ENCODE assay signal across 1 cellular context in genomic region chr1:2636733-2637132, GRCh38.
A peak's percentile ranks its signal among the peaks of the same experiment; 100 is the strongest.
TF ChIP-seq lines count a peak whose summit lies in the region.

No MANE protein-coding gene starts in this region.

TF ChIP-seq in K562, 482 proteins besides CTCF, POLR2A, EP300 and RAD21:
- peak; percentile 79 for TF ChIP-seq ZFP36 (IDR thresholded peaks at IDR 0.05; ENCODE audit: low read depth, low read length, partially characterized antibody)
- no peak for TF ChIP-seq ZNF212 (CRISPR knock-in tag; IDR thresholded peaks at IDR 0.05)
